Comparison of ENCODE assay signal across 1 cellular context in the genomic region with DNA sequence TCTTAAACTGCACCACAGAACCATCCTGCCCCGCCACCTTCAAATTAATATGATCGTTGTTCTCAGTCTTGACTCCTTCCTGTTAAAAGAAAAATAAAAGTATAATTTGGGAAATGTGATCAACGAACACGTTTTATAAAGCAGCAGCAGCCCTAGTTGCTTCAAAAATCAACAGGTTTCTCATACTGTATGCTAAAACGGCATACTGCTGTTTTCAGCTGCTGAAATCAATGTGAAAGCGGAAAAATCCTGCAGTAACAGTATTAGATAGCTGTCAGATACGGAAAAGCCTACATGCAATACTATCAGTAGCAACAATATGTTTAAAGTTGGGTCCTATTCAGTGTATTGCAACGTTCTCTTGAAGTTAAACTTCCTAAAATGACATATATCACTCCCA.
TF ChIP-seq lines count a peak whose summit lies in the region.

No MANE protein-coding gene starts in this region.

TF ChIP-seq in liver, 16 proteins besides CTCF, POLR2A, EP300 and RAD21 (continued from another document):
- TF ChIP-seq, protein P1, sequence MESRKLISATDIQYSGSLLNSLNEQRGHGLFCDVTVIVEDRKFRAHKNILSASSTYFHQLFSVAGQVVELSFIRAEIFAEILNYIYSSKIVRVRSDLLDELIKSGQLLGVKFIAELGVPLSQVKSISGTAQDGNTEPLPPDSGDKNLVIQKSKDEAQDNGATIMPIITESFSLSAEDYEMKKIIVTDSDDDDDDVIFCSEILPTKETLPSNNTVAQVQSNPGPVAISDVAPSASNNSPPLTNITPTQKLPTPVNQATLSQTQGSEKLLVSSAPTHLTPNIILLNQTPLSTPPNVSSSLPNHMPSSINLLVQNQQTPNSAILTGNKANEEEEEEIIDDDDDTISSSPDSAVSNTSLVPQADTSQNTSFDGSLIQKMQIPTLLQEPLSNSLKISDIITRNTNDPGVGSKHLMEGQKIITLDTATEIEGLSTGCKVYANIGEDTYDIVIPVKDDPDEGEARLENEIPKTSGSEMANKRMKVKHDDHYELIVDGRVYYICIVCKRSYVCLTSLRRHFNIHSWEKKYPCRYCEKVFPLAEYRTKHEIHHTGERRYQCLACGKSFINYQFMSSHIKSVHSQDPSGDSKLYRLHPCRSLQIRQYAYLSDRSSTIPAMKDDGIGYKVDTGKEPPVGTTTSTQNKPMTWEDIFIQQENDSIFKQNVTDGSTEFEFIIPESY (IDR thresholded peaks at IDR 0.05), result no peak
- no peak for TF ChIP-seq GABPA (IDR thresholded peaks at IDR 0.05 in 1 of 2, conservative IDR thresholded peaks at IDR 0.05 in 1 of 2)
